In the genomic region with DNA sequence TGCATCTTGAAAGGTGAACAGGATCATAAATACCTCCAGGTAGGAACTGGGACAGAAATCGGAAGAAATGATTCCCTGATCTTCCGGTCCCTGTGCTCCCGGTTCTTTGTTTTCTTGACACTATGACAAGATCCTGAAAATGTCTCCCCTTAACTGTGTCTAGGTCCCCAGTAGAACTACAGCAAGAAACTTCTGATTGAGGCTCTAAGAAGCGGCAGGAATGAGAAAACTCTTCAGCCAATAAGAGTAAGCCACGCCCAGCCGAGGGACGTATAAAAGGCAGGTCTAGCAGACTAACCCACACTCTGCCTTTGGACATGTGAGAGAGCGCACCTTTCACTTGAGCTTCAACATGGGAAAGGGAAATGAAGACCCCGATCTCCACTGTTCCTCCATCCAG, we compare ENCODE assay signal across 6 cellular contexts. TPM values are rescaled to one million over a fixed set of nuclear protein-coding genes. Genes with fewer than 3 reads are reported as not detected.
"Had no signal": no experiment of that assay in that cellular context is flagged by ENCODE, and none has a peak within 500 bp of the region (broad histone marks: within the 10 kb centered on the region; RNA-seq: fewer than 3 reads in every experiment).

A gene (plus strand): TSS at position 301 of the 400 bp plus-strand sequence. CDS start 52 bp downstream, at position 353.

RNA-seq across cellular contexts. Expression of the gene that starts here (rescaled TPM):
- total RNA-seq: GM23248, H1, H4, H7, H9, HFFc6 had no signal
- polyA plus RNA-seq: GM23248, H1 had no signal
